Comparison of ENCODE assay signal across 11 cellular contexts in the genomic region with DNA sequence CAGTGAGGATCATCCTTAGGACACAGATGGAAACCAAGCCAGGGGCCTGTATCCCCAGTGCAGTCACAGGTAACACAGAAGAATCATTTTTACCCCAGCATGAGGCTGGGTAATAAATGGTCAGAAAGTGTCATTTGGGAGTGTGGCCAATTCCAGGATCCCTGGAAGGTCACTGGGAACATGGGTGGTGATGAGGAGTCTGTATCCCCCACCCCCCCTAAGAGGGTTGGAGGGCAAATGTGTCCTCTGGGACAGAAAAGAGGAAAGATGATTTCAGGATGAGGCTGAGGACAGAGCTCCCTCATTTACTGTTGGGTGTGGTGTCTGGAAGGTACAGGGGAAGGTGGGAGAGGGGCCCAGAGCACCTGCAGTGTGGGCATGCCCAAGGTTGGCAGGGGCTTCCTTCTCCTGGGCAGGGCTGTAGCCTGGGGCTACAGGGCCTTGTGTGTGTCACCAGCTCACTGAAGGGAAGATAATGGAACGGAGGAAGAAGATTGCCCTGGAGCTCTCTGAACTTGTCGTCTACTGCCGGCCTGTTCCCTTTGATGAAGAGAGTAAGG. TPM values are rescaled to one million over a fixed set of nuclear protein-coding genes. Genes with fewer than 3 reads are reported as not detected.
DNase-seq lines count a peak whose midpoint lies in the region; ATAC-seq and TF ChIP-seq lines count a peak whose summit lies in the region.
"Had no signal": no experiment of that assay in that cellular context is flagged by ENCODE, and none has a peak within 500 bp of the region (broad histone marks: within the 10 kb centered on the region; RNA-seq: fewer than 3 reads in every experiment).

No MANE protein-coding gene starts in this region.

- 70% methylated on average over 3 of the region's 3 CpGs for WGBS in esophagus muscularis mucosa
- 83 to 87% methylated on average over 3 of the region's 3 CpGs for WGBS in sigmoid colon, 2 donors
- WGBS in SK-N-SH (ENCODE audit: low lambda C conversion rate) = 94% methylated on average over 3 of the region's 3 CpGs

- H3K27ac Mint-ChIP-seq in CD8-positive, alpha-beta T cell = peak overlapping the region; percentile 82
- H3K27ac Mint-ChIP-seq in activated CD4-positive, alpha-beta memory T cell treated with anti-CD3 and anti-CD28 coated beads, Interleukin-2, amount 10 ng/mL, durations not matched to agents 7 days and 5 days = no peak overlapping the region

- peaks cover 93% of the 10 kb centered on the region for H3K36me3 Mint-ChIP-seq in CD8-positive, alpha-beta T cell
- peaks cover 93% of the 10 kb centered on the region for H3K36me3 Mint-ChIP-seq in activated CD4-positive, alpha-beta memory T cell treated with anti-CD3 and anti-CD28 coated beads, Interleukin-2, amount 10 ng/mL, durations not matched to agents 7 days and 5 days (ENCODE audit: low read depth)

- no peaks in the 10 kb centered on the region for H3K9me2 ChIP-seq in SK-N-SH

- in situ Hi-C loops in KBM-7 (cut with MboI; ENCODE audit: low pct_unique_long_range_greater_than_20kb, low sequenced_read_pairs) = loop anchor here (10.0 kb wide), 1 partner anchor 173 kb away; the partner anchor contains the start of gene LPIN3

- peaks cover 5% of the 10 kb centered on the region; the same call in 1 of the 2 replicates for H4K20me1 ChIP-seq in SK-N-SH (ENCODE audit: insufficient read depth)

- no peaks in the 10 kb centered on the region for H3K79me2 ChIP-seq in SK-N-SH (ENCODE audit: insufficient read depth)

- H3K4me2 ChIP-seq in SK-N-SH = no peak overlapping the region
- H3K4me2 ChIP-seq: KMS-11 had no signal

- H2AFZ ChIP-seq in SK-N-SH (ENCODE audit: low read depth) = no peak overlapping the region

- no peak for TF ChIP-seq CTCF in CD8-positive, alpha-beta T cell (IDR thresholded peaks at IDR 0.05)
- no peak for TF ChIP-seq CTCF in esophagus muscularis mucosa (IDR thresholded peaks at IDR 0.05)
- TF ChIP-seq CTCF in sigmoid colon (IDR thresholded peaks at IDR 0.05) = no peak
- TF ChIP-seq CTCF in SK-N-SH (IDR thresholded peaks at IDR 0.05) = no peak

- no peaks in the 10 kb centered on the region for H3K9me3 Mint-ChIP-seq in CD8-positive, alpha-beta T cell
- H3K9me3 Mint-ChIP-seq in activated CD4-positive, alpha-beta memory T cell treated with anti-CD3 and anti-CD28 coated beads, Interleukin-2, amount 10 ng/mL, durations not matched to agents 7 days and 5 days = no peaks in the 10 kb centered on the region

- H3K4me1 ChIP-seq in CD8-positive, alpha-beta T cell (ENCODE audit: insufficient read depth, low read length) = peaks cover 34% of the 10 kb centered on the region
- H3K4me1 ChIP-seq in esophagus muscularis mucosa (peaks cover 54 to 60% (median 56%) of the 10 kb centered on the region in 4 donors), sigmoid colon (peaks cover 0 to 54% (median 50%) of the 10 kb centered on the region in 4 donors), SK-N-SH (ENCODE audit: control insufficient read depth in 1 of 2, insufficient read depth in 2 of 2, low read depth in 1 of 2, low read length in 1 of 2) (no peaks in the 10 kb centered on the region)

- H3K27ac ChIP-seq in CD8-positive, alpha-beta T cell (ENCODE audit: low read depth, low read length) = no peak overlapping the region
- H3K27ac ChIP-seq in esophagus muscularis mucosa (replicated peaks in 1 of 4) = peak overlapping the region; percentile 77 to 85 (median 81)
- H3K27ac ChIP-seq in sigmoid colon = peak overlapping the region; percentile 63 to 83 (median 80)
- H3K27ac ChIP-seq in SK-N-SH (ENCODE audit: low read depth in 2 of 2, low read length in 1 of 2) = no peak overlapping the region
- H3K27ac ChIP-seq: KMS-11, SK-N-MC had no signal

- TF ChIP-seq EP300 in esophagus muscularis mucosa (IDR thresholded peaks at IDR 0.05) = no peak
- no peak for TF ChIP-seq EP300 in sigmoid colon (IDR thresholded peaks at IDR 0.05)
- no peak for TF ChIP-seq EP300 in SK-N-SH (IDR thresholded peaks at IDR 0.05; ENCODE audit: borderline replicate concordance in 1 of 2, low read depth in 1 of 2, low read length in 1 of 2)

- no peaks in the 10 kb centered on the region for H3K9me3 ChIP-seq in CD8-positive, alpha-beta T cell (ENCODE audit: low read length)
- H3K9me3 ChIP-seq in esophagus muscularis mucosa (no peaks in the 10 kb centered on the region), sigmoid colon (no peaks in the 10 kb centered on the region), SK-N-SH (no peaks in the 10 kb centered on the region)

- peaks cover 83% of the 10 kb centered on the region for H3K36me3 ChIP-seq in CD8-positive, alpha-beta T cell (ENCODE audit: insufficient read depth, low read length)
- peaks cover 35 to 93% (median 77%) of the 10 kb centered on the region in 4 donors for H3K36me3 ChIP-seq in esophagus muscularis mucosa
- peaks cover 19 to 76% (median 36%) of the 10 kb centered on the region in 4 donors for H3K36me3 ChIP-seq in sigmoid colon
- H3K36me3 ChIP-seq in SK-N-SH (replicated peaks in 1 of 2; ENCODE audit: control insufficient read depth in 1 of 2, insufficient read depth in 2 of 2, low read length in 1 of 2) = peaks cover 35 to 92% of the 10 kb centered on the region in 2 experiments

- ATAC-seq in CD8-positive, alpha-beta T cell = no peak

- H3K4me3 ChIP-seq in CD8-positive, alpha-beta T cell (ENCODE audit: low read depth, low read length) = no peak overlapping the region
- H3K4me3 ChIP-seq in esophagus muscularis mucosa = no peak overlapping the region
- H3K4me3 ChIP-seq in sigmoid colon = no peak overlapping the region
- H3K4me3 ChIP-seq in SK-N-SH (ENCODE audit: low read depth in 2 of 2, low read length in 1 of 2) = no peak overlapping the region
- H3K4me3 ChIP-seq: SK-N-MC had no signal

- POLR2A ChIA-PET in CD8-positive, alpha-beta T cell (lab: Charles Lee) = interaction anchor here (1.6 to 3.3 kb wide), 2 partner anchors 14 to 34 kb away, joined by 9 to 16 read pairs; partner anchors contain the start of gene PLCG1
- POLR2A ChIA-PET in activated CD4-positive, alpha-beta memory T cell treated with anti-CD3 and anti-CD28 coated beads, Interleukin-2, amount 10 ng/mL, durations not matched to agents 7 days and 5 days (lab: Charles Lee) = interaction anchor here (0.7 to 2.5 kb wide), 5 partner anchors 14 to 36 kb away, joined by 3 to 12 read pairs (median 4); no protein-coding TSS in a partner anchor
- POLR2A ChIA-PET in SK-N-SH (lab: Yijun Ruan, JAX) = no interaction called here

- CTCF ChIA-PET in CD8-positive, alpha-beta T cell (lab: Charles Lee) = interaction anchor here (0.9 to 8.2 kb wide), 17 partner anchors 9 to 173 kb away, joined by 3 to 94 read pairs (median 8); partner anchors contain the start of genes LPIN3 and PLCG1
- CTCF ChIA-PET in activated CD4-positive, alpha-beta memory T cell treated with anti-CD3 and anti-CD28 coated beads, Interleukin-2, amount 10 ng/mL, durations not matched to agents 7 days and 5 days (lab: Charles Lee) = interaction anchor here (1.5 to 3.8 kb wide), 5 partner anchors 14 to 168 kb away, joined by 7 to 30 read pairs (median 20); partner anchors contain the start of gene LPIN3
- CTCF ChIA-PET in SK-N-SH (lab: Yijun Ruan, JAX) = interaction anchor here (0.6 to 7.6 kb wide), 9 partner anchors 10 to 1937 kb away, joined by 3 to 112 read pairs (median 10); partner anchors contain the start of gene LPIN3

- intact Hi-C loops in CD8-positive, alpha-beta T cell (cut with DNase I, micrococcal nuclease) = loop anchor here in 1 of 2 experiments (2.0 to 5.0 kb wide), 2 partner anchors 35 to 203 kb away; partner anchors contain the start of gene PLCG1
- intact Hi-C loops in esophagus muscularis mucosa (cut with DNase I) (loop anchor here (2.0 to 5.0 kb wide), 2 partner anchors 35 to 167 kb away; partner anchors contain the start of gene PLCG1), sigmoid colon (cut with DNase I) (loop anchor here (2.0 to 10.0 kb wide), 3 partner anchors 35 to 243 kb away; partner anchors contain the start of gene PLCG1)

- TF ChIP-seq POLR2A in esophagus muscularis mucosa (IDR thresholded peaks at IDR 0.05; ENCODE audit: low read depth) = no peak
- TF ChIP-seq POLR2A in sigmoid colon (IDR thresholded peaks at IDR 0.05) = no peak

- no peak for TF ChIP-seq RAD21 in SK-N-SH (IDR thresholded peaks at IDR 0.05; ENCODE audit: low read length)

- H3K4me1 Mint-ChIP-seq in CD8-positive, alpha-beta T cell (ENCODE audit: low read depth) = peaks cover 50% of the 10 kb centered on the region
- peaks cover 25% of the 10 kb centered on the region for H3K4me1 Mint-ChIP-seq in activated CD4-positive, alpha-beta memory T cell treated with anti-CD3 and anti-CD28 coated beads, Interleukin-2, amount 10 ng/mL, durations not matched to agents 7 days and 5 days

- no peak overlapping the region for H3K9ac ChIP-seq in SK-N-SH
- H3K9ac ChIP-seq: KMS-11 had no signal

- no peak overlapping the region for H3K4me3 Mint-ChIP-seq in CD8-positive, alpha-beta T cell
- H3K4me3 Mint-ChIP-seq in activated CD4-positive, alpha-beta memory T cell treated with anti-CD3 and anti-CD28 coated beads, Interleukin-2, amount 10 ng/mL, durations not matched to agents 7 days and 5 days = no peak overlapping the region

- H3K27me3 ChIP-seq in CD8-positive, alpha-beta T cell (ENCODE audit: insufficient read depth, low read length) = no peaks in the 10 kb centered on the region
- H3K27me3 ChIP-seq in esophagus muscularis mucosa (no peaks in the 10 kb centered on the region), sigmoid colon (no peaks in the 10 kb centered on the region), SK-N-SH (ENCODE audit: insufficient read depth) (no peaks in the 10 kb centered on the region)

- H3K27me3 Mint-ChIP-seq in CD8-positive, alpha-beta T cell (ENCODE audit: low read depth) = no peaks in the 10 kb centered on the region
- H3K27me3 Mint-ChIP-seq in activated CD4-positive, alpha-beta memory T cell treated with anti-CD3 and anti-CD28 coated beads, Interleukin-2, amount 10 ng/mL, durations not matched to agents 7 days and 5 days = no peaks in the 10 kb centered on the region

- DNase-seq in CD8-positive, alpha-beta T cell = peak in 2 of 7 experiments; percentile 2 to 45
- peak; percentile 2 for DNase-seq in activated CD4-positive, alpha-beta memory T cell treated with anti-CD3 and anti-CD28 coated beads, Interleukin-2, amount 10 ng/mL, durations not matched to agents 7 days and 5 days
- DNase-seq in esophagus muscularis mucosa (ENCODE audit: extremely low spot score) = no peak
- no peak for DNase-seq in sigmoid colon
- DNase-seq in NCI-H748 treated with DMSO at 0.1 percent for 48 hours (lab: John Stamatoyannopoulos, UW) = no peak
- no peak for DNase-seq in SK-N-SH
- no peak for DNase-seq in HCEC 1CT
- DNase-seq in KBM-7 = no peak
- DNase-seq: NCI-H446 had no signal

- H3F3A ChIP-seq in SK-N-SH (replicated peaks; ENCODE audit: insufficient read depth) = peaks cover 6% of the 10 kb centered on the region

RNA-seq across cellular contexts. Expression of gene PLCG1, which starts 34.5 kb away (rescaled TPM):
- 100 to 1,000 TPM; 335 to 366 TPM for total RNA-seq in CD8-positive, alpha-beta T cell
- total RNA-seq in activated CD4-positive, alpha-beta memory T cell treated with anti-CD3 and anti-CD28 coated beads, Interleukin-2, amount 10 ng/mL, durations not matched to agents 7 days and 5 days = 100 to 1,000 TPM; 267 to 286 TPM
- total RNA-seq in esophagus muscularis mucosa (100 to 1,000 TPM in 1 of 4 donors, 10 to 100 TPM in 3; 68.4 to 119 (median 82.5) TPM), sigmoid colon (100 to 1,000 TPM in 1 of 4 donors, 10 to 100 TPM in 3; 48.5 to 152 (median 67.0) TPM)
- polyA plus RNA-seq in sigmoid colon (10 to 100 TPM in 2 of 3 donors, 1 to 10 TPM in 1; 9.9 to 57.6 (median 19.8) TPM), SK-N-SH (2012; rRNA removed) (81.4 and 81.9 TPM in 2 replicates)
- 25.9 and 40.7 TPM in 2 replicates for polyA plus RNA-seq in SK-N-SH (2012; cell fraction: cytosol; rRNA removed)
- polyA plus RNA-seq in SK-N-SH (2012; cell fraction: nucleus; rRNA removed) = 413 and 515 TPM in 2 replicates

Comparison
In these comparisons a context has a peak if more than half of its experiments do, and no peak if none do; other contexts are left out.
1. H3K27ac ChIP-seq: peak in esophagus muscularis mucosa (4 of 4) and sigmoid colon (4 of 4); none in CD8-positive, alpha-beta T cell (single experiment) and SK-N-SH (0 of 2).